ENCODE assay signal across 21 cellular contexts in the genomic region with DNA sequence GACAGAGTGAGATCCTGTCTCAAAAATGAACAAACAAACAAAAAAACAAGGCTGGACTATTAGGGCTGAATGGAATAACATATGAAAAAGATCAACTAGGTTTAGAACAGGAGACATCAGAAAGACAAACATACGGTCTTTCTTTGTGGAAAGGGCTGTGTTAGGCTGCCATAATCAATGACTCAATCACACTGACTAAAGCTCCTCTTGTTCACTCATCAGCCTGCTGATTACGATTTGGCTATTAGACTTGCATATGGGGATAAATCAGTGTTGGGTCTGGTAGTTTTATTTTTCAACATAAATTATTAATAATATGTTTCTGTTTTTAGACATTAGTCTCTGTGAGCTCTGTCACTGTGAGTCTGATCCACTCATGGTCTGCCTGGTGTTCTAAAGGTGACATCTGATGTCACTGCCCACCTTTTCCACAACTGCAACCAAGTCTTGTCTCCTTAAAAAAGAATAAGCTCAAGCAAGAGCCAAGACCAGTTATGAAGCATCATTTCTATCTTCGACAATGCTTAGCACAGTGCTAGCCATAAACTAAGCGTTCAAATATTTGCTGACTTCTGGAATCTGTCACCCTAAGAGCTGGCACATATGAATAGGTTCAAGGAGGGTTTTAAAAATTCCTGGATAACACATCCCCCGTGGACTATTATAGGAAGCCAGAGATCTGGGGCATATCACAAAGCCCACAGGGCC. TPM values are rescaled to one million over a fixed set of nuclear protein-coding genes. Genes with fewer than 3 reads are reported as not detected.
DNase-seq lines count a peak whose midpoint lies in the region; ATAC-seq and TF ChIP-seq lines count a peak whose summit lies in the region.
"Had no signal": no experiment of that assay in that cellular context is flagged by ENCODE, and none has a peak within 500 bp of the region (broad histone marks: within the 10 kb centered on the region; RNA-seq: fewer than 3 reads in every experiment).

No MANE protein-coding gene starts in this region.

- WGBS in heart right ventricle, 2 donors, result 40 to 50% methylated on average over 5 of the region's 5 CpGs

- H3K27ac Mint-ChIP-seq in activated naive CD4-positive, alpha-beta T cell treated with anti-CD3 and anti-CD28 coated beads, Interleukin-2, amount 50 U/mL, for 72 hours, result peak overlapping the region; percentile 37 to 40
- H3K27ac Mint-ChIP-seq: activated CD4-positive, alpha-beta memory T cell treated with anti-CD3 and anti-CD28 coated beads, Interleukin-2, amount 10 ng/mL, durations not matched to agents 7 days and 5 days; activated naive CD4-positive, alpha-beta T cell treated with anti-CD3 and anti-CD28 coated beads for 36 hours; activated T-cell treated with anti-CD3 and anti-CD28 coated beads, Interleukin-2, amount 50 U/mL, for 24 hours; stimulated activated naive B cell treated with anti-CD40 and anti-IgM and Interleukin-4, amounts not matched to agents 10 μg/mL and 1 μg/mL and 100 μg/mL, for 72 hours; T-cell had no signal

- no peaks in the 10 kb centered on the region for H3K9me3 Mint-ChIP-seq in activated naive CD4-positive, alpha-beta T cell treated with anti-CD3 and anti-CD28 coated beads, Interleukin-2, amount 50 U/mL, for 72 hours
- H3K9me3 Mint-ChIP-seq: activated CD4-positive, alpha-beta memory T cell treated with anti-CD3 and anti-CD28 coated beads, Interleukin-2, amount 10 ng/mL, durations not matched to agents 7 days and 5 days; activated naive CD4-positive, alpha-beta T cell treated with anti-CD3 and anti-CD28 coated beads for 36 hours; activated T-cell treated with anti-CD3 and anti-CD28 coated beads, Interleukin-2, amount 50 U/mL, for 24 hours; T-cell had no signal

- peak overlapping the region in 8 of 10 donors; percentile 9 to 74 (median 54) for H3K27ac ChIP-seq in heart right ventricle
- H3K27ac ChIP-seq in osteoblast (ENCODE audit: low read depth, low read length), result no peak overlapping the region
- no peak overlapping the region for H3K27ac ChIP-seq in OCI-LY7 (ENCODE audit: low read depth, low read length, poor library complexity, severe bottlenecking)
- H3K27ac ChIP-seq: WERI-Rb-1 had no signal

- H3K9me3 ChIP-seq in heart right ventricle (no peaks in the 10 kb centered on the region), osteoblast (ENCODE audit: low read depth, low read length) (no peaks in the 10 kb centered on the region), OCI-LY7 (ENCODE audit: low read length) (no peaks in the 10 kb centered on the region)

- H2AFZ ChIP-seq in osteoblast (ENCODE audit: low read length) (no peak overlapping the region), OCI-LY7 (ENCODE audit: low read length) (no peak overlapping the region)

- CTCF ChIA-PET in OCI-LY7 (lab: Charles Lee; ENCODE audit: unreplicated experiment), result no interaction called here

- no peak overlapping the region for H3K4me2 ChIP-seq in osteoblast (ENCODE audit: insufficient read depth, low read length)
- H3K4me2 ChIP-seq in OCI-LY7 (ENCODE audit: low read length), result no peak overlapping the region

- H3K27me3 ChIP-seq in heart right ventricle (no peaks in the 10 kb centered on the region), osteoblast (ENCODE audit: insufficient read depth, low read length) (no peaks in the 10 kb centered on the region)

- intact Hi-C loops in heart right ventricle (cut with DNase I) (loop anchor here in 1 of 10 donors (5.0 kb wide), 1 partner anchor 37 kb away; no protein-coding TSS in a partner anchor), OCI-LY7 (cut with micrococcal nuclease; ENCODE audit: unreplicated experiment) (no loop called here)

- BruUV-seq in OCI-LY7 (replicated peaks; lab: Mats Ljungman, UMichigan), result no TSS peak

- H3K4me3 ChIP-seq in heart right ventricle (no peak overlapping the region), osteoblast (ENCODE audit: insufficient read depth, low read length) (no peak overlapping the region), OCI-LY7 (ENCODE audit: low read depth, low read length, poor library complexity, severe bottlenecking) (no peak overlapping the region)

- H3K36me3 ChIP-seq in heart right ventricle (peaks cover 0 to 29% (median 25%) of the 10 kb centered on the region in 9 donors), osteoblast (ENCODE audit: insufficient read depth, low read length) (peaks cover 27% of the 10 kb centered on the region), OCI-LY7 (ENCODE audit: insufficient read depth, low read length) (peaks cover 34% of the 10 kb centered on the region)

- peaks cover 16 to 98% (median 68%) of the 10 kb centered on the region in 9 donors for H3K4me1 ChIP-seq in heart right ventricle
- H3K4me1 ChIP-seq in osteoblast (ENCODE audit: insufficient read depth, low read length), result peaks cover 30% of the 10 kb centered on the region
- H3K4me1 ChIP-seq in OCI-LY7 (ENCODE audit: insufficient read depth, low read length, poor library complexity, severe bottlenecking), result peaks cover 15% of the 10 kb centered on the region

- TF ChIP-seq CTCF in heart right ventricle (IDR thresholded peaks at IDR 0.05) (no peak), osteoblast (IDR thresholded peaks at IDR 0.05; ENCODE audit: extremely low read depth, low read depth, low read length) (no peak), OCI-LY7 (conservative IDR thresholded peaks at IDR 0.05; ENCODE audit: low read length) (no peak)

- no peak for DNase-seq in activated naive CD4-positive, alpha-beta T cell treated with anti-CD3 and anti-CD28 coated beads, Interleukin-2, amount 50 U/mL, for 72 hours (ENCODE audit: low spot score in 2 of 2)
- no peak for DNase-seq in activated naive CD4-positive, alpha-beta T cell treated with anti-CD3 and anti-CD28 coated beads, Interleukin-2, amount 50 U/mL, for 16 hours
- DNase-seq in heart right ventricle (no peak), osteoblast (ENCODE audit: insufficient read length, low spot score, missing footprints) (peak; percentile 22), OCI-LY7 (ENCODE audit: low spot score) (no peak), DMS 273 treated with DMSO at 0.1 percent for 48 hours (lab: John Stamatoyannopoulos, UW) (no peak), NCI-H2196 (lab: John Stamatoyannopoulos, UW; ENCODE audit: unreplicated experiment) (no peak), NCI-H1436 treated with DMSO at 0.1 percent for 48 hours (lab: John Stamatoyannopoulos, UW) (no peak)
- DNase-seq: activated CD4-positive, alpha-beta memory T cell treated with anti-CD3 and anti-CD28 coated beads, Interleukin-2, amount 10 ng/mL, durations not matched to agents 7 days and 5 days; activated naive CD4-positive, alpha-beta T cell treated with anti-CD3 and anti-CD28 coated beads for 36 hours; activated T-cell treated with anti-CD3 and anti-CD28 coated beads, Interleukin-2, amount 50 U/mL, for 24 hours; cortex of kidney; foreskin fibroblast; KBM-7; left colon; MV-4-11; NCI-H187 treated with DMSO at 0.1 percent for 48 hours; RPMI8226; stimulated activated naive B cell treated with anti-CD40 and anti-IgM and Interleukin-4, amounts not matched to agents 10 μg/mL and 1 μg/mL and 100 μg/mL, for 72 hours; T-cell; WERI-Rb-1 had no signal

- H4K20me1 ChIP-seq in osteoblast (ENCODE audit: insufficient read depth, low read length), result peaks cover 60% of the 10 kb centered on the region
- peaks cover 24% of the 10 kb centered on the region for H4K20me1 ChIP-seq in OCI-LY7 (ENCODE audit: insufficient read depth, low read length)

- H3K79me2 ChIP-seq in osteoblast (ENCODE audit: insufficient read depth, low read length) (peaks cover 78% of the 10 kb centered on the region), OCI-LY7 (ENCODE audit: insufficient read depth, low read depth, low read length) (peaks cover 60% of the 10 kb centered on the region)

- POLR2A ChIA-PET in OCI-LY7 (lab: Charles Lee), result interaction anchor here (1.1 kb wide), 1 partner anchor 10 kb away, joined by 3 read pairs; a partner anchor contains a TSS

- ATAC-seq in activated naive CD4-positive, alpha-beta T cell treated with anti-CD3 and anti-CD28 coated beads, Interleukin-2, amount 50 U/mL, for 72 hours, result no peak
- ATAC-seq in heart right ventricle, result peak; percentile 21 to 70 (median 50)
- ATAC-seq: left colon; stimulated activated naive B cell treated with anti-CD40 and anti-IgM and Interleukin-4, amounts not matched to agents 10 μg/mL and 1 μg/mL and 100 μg/mL, for 72 hours; T-cell had no signal

- peaks cover 6 to 9% of the 10 kb centered on the region in 2 donors for H3K36me3 Mint-ChIP-seq in activated naive CD4-positive, alpha-beta T cell treated with anti-CD3 and anti-CD28 coated beads, Interleukin-2, amount 50 U/mL, for 72 hours

- no peaks in the 10 kb centered on the region for H3K9me2 ChIP-seq in OCI-LY7 (ENCODE audit: insufficient read depth, low read length)

RNA-seq across cellular contexts. Expression of a gene that starts 10.2 kb away (rescaled TPM):
- total RNA-seq in activated naive CD4-positive, alpha-beta T cell treated with anti-CD3 and anti-CD28 coated beads, Interleukin-2, amount 50 U/mL, for 72 hours, result 10 to 100 TPM; 36.6 to 40.4 TPM
- total RNA-seq in heart right ventricle (10 to 100 TPM; 27.8 to 41.8 (median 34.7) TPM), osteoblast (22.4 and 26.1 TPM in 2 replicates), OCI-LY7 (2022) (46.4 and 46.9 TPM in 2 replicates)
- polyA plus RNA-seq in heart right ventricle, result 10 to 100 TPM; 17.9 to 43.5 TPM
- total RNA-seq in OCI-LY7 (2014; rRNA removed; shearing (Covaris generic)), result 65.6 and 89.2 TPM in 2 replicates

Comparison
In these comparisons a context has a peak if more than half of its experiments do, and no peak if none do; other contexts are left out.
1. ATAC-seq: peak in heart right ventricle (8 of 8); none in activated naive CD4-positive, alpha-beta T cell treated with anti-CD3 and anti-CD28 coated beads, Interleukin-2, amount 50 U/mL, for 72 hours (0 of 2).
2. H3K27ac ChIP-seq: peak in heart right ventricle (8 of 10); none in osteoblast (single experiment) and OCI-LY7 (single experiment).